1 cellular context compared by ENCODE assay signal in the genomic region with DNA sequence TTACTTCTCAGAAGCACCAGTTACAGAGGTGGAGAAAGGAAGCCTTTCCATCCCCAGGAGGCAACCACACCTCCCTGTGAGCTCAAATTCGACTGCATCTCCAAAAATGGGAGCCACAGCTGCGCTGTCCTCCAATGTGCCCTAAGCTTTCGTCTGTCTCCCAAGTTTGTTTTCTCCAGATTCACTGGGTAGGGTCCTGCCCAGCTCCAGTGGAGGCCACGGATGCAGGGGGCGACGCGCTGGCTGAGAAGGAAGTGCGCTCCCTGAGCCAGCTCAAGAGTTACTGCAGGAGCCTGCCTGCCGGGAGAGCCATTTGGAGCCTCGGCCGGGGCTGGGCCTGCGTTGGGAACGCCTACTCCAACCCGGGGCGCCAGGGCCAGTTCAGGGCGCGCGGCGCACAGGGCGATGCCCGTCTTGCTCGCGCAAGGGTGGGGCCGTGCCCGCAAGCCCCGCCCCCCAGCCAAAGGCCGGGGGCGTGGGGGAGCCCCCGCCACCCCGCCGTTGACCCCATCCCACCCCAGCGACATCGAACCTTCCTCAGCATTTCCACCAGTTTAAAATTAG.
TF ChIP-seq lines count a peak whose summit lies in the region.

No MANE protein-coding gene starts in this region.

TF ChIP-seq in HepG2, 621 proteins besides CTCF, POLR2A, EP300 and RAD21 (continued from another document and continues in another):
- TF ChIP-seq ZNF747 (CRISPR knock-in tag; IDR thresholded peaks at IDR 0.05; ENCODE audit: borderline replicate concordance) (peak; percentile 85; the same call in 1 of the 2 replicates), MYNN (CRISPR knock-in tag; IDR thresholded peaks at IDR 0.05; ENCODE audit: low read depth) (no peak), ZNF564 (CRISPR knock-in tag; IDR thresholded peaks at IDR 0.05) (peak; percentile 67; the same call in 1 of the 2 replicates), MLLT10 (CRISPR knock-in tag; IDR thresholded peaks at IDR 0.05) (no peak), ZNF570 (CRISPR knock-in tag; IDR thresholded peaks at IDR 0.05; ENCODE audit: borderline replicate concordance) (no peak), RFX5 (IDR thresholded peaks at IDR 0.05; ENCODE audit: low read depth, low read length) (no peak), TEAD3 (CRISPR knock-in tag; optimal IDR thresholded peaks at IDR 0.05; ENCODE audit: borderline replicate concordance) (peak; percentile 43), ZNF746 (CRISPR knock-in tag; IDR thresholded peaks at IDR 0.05) (no peak), SRSF4 (IDR thresholded peaks at IDR 0.05; ENCODE audit: low read depth, low read length, poor library complexity, severe bottlenecking) (no peak), SMYD3 (CRISPR knock-in tag; IDR thresholded peaks at IDR 0.05) (no peak), ZNF225 (CRISPR knock-in tag; IDR thresholded peaks at IDR 0.05) (no peak; the same call in 1 of the 2 replicates), HNF4A (CRISPR knock-in tag; IDR thresholded peaks at IDR 0.05) (no peak; the same call in 1 of the 2 replicates), CBFB (CRISPR knock-in tag; IDR thresholded peaks at IDR 0.05) (no peak), JUNB (CRISPR knock-in tag; IDR thresholded peaks at IDR 0.05; ENCODE audit: borderline replicate concordance) (no peak), ZNF674 (CRISPR knock-in tag; IDR thresholded peaks at IDR 0.05; ENCODE audit: low read depth) (no peak), HNRNPK (IDR thresholded peaks at IDR 0.05; ENCODE audit: low read depth, low read length, poor library complexity, severe bottlenecking) (peak; percentile 69), ZNF598 (CRISPR knock-in tag; IDR thresholded peaks at IDR 0.05; ENCODE audit: borderline replicate concordance) (peak; percentile 97), KDM4B (CRISPR knock-in tag; IDR thresholded peaks at IDR 0.05) (peak; percentile 95), ZNF382 (CRISPR knock-in tag; IDR thresholded peaks at IDR 0.05; ENCODE audit: borderline replicate concordance) (no peak), FOXJ3 (CRISPR knock-in tag; IDR thresholded peaks at IDR 0.05; ENCODE audit: borderline replicate concordance) (no peak)
- TF ChIP-seq, protein P1, sequence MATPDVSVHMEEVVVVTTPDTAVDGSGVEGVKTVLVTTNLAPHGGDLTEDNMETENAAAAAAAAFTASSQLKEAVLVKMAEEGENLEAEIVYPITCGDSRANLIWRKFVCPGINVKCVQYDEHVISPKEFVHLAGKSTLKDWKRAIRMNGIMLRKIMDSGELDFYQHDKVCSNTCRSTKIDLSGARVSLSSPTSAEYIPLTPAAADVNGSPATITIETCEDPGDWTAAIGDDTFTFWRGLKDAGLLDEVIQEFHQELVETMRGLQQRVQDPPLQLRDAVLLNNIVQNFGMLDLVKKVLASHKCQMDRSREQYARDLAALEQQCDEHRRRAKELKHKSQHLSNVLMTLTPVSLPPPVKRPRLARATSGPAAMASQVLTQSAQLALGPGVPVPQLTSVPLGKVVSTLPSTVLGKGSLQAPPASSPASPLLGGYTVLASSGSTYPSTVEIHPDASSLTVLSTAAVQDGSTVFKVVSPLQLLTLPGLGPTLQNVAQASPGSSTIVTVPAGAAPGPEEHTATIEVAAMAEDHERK (CRISPR knock-in tag; IDR thresholded peaks at IDR 0.05; ENCODE audit: low read depth) = no peak
- TF ChIP-seq, protein P2, sequence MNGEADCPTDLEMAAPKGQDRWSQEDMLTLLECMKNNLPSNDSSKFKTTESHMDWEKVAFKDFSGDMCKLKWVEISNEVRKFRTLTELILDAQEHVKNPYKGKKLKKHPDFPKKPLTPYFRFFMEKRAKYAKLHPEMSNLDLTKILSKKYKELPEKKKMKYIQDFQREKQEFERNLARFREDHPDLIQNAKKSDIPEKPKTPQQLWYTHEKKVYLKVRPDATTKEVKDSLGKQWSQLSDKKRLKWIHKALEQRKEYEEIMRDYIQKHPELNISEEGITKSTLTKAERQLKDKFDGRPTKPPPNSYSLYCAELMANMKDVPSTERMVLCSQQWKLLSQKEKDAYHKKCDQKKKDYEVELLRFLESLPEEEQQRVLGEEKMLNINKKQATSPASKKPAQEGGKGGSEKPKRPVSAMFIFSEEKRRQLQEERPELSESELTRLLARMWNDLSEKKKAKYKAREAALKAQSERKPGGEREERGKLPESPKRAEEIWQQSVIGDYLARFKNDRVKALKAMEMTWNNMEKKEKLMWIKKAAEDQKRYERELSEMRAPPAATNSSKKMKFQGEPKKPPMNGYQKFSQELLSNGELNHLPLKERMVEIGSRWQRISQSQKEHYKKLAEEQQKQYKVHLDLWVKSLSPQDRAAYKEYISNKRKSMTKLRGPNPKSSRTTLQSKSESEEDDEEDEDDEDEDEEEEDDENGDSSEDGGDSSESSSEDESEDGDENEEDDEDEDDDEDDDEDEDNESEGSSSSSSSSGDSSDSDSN (CRISPR knock-in tag; IDR thresholded peaks at IDR 0.05) = peak; percentile 93
- TF ChIP-seq, protein P3, sequence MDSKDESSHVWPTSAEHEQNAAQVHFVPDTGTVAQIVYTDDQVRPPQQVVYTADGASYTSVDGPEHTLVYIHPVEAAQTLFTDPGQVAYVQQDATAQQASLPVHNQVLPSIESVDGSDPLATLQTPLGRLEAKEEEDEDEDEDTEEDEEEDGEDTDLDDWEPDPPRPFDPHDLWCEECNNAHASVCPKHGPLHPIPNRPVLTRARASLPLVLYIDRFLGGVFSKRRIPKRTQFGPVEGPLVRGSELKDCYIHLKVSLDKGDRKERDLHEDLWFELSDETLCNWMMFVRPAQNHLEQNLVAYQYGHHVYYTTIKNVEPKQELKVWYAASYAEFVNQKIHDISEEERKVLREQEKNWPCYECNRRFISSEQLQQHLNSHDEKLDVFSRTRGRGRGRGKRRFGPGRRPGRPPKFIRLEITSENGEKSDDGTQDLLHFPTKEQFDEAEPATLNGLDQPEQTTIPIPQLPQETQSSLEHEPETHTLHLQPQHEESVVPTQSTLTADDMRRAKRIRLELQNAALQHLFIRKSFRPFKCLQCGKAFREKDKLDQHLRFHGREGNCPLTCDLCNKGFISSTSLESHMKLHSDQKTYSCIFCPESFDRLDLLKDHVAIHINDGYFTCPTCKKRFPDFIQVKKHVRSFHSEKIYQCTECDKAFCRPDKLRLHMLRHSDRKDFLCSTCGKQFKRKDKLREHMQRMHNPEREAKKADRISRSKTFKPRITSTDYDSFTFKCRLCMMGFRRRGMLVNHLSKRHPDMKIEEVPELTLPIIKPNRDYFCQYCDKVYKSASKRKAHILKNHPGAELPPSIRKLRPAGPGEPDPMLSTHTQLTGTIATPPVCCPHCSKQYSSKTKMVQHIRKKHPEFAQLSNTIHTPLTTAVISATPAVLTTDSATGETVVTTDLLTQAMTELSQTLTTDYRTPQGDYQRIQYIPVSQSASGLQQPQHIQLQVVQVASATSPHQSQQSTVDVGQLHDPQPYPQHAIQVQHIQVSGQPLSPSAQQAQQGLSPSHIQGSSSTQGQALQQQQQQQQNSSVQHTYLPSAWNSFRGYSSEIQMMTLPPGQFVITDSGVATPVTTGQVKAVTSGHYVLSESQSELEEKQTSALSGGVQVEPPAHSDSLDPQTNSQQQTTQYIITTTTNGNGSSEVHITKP (CRISPR knock-in tag; IDR thresholded peaks at IDR 0.05; ENCODE audit: low read depth) = no peak
- TF ChIP-seq, protein P4, sequence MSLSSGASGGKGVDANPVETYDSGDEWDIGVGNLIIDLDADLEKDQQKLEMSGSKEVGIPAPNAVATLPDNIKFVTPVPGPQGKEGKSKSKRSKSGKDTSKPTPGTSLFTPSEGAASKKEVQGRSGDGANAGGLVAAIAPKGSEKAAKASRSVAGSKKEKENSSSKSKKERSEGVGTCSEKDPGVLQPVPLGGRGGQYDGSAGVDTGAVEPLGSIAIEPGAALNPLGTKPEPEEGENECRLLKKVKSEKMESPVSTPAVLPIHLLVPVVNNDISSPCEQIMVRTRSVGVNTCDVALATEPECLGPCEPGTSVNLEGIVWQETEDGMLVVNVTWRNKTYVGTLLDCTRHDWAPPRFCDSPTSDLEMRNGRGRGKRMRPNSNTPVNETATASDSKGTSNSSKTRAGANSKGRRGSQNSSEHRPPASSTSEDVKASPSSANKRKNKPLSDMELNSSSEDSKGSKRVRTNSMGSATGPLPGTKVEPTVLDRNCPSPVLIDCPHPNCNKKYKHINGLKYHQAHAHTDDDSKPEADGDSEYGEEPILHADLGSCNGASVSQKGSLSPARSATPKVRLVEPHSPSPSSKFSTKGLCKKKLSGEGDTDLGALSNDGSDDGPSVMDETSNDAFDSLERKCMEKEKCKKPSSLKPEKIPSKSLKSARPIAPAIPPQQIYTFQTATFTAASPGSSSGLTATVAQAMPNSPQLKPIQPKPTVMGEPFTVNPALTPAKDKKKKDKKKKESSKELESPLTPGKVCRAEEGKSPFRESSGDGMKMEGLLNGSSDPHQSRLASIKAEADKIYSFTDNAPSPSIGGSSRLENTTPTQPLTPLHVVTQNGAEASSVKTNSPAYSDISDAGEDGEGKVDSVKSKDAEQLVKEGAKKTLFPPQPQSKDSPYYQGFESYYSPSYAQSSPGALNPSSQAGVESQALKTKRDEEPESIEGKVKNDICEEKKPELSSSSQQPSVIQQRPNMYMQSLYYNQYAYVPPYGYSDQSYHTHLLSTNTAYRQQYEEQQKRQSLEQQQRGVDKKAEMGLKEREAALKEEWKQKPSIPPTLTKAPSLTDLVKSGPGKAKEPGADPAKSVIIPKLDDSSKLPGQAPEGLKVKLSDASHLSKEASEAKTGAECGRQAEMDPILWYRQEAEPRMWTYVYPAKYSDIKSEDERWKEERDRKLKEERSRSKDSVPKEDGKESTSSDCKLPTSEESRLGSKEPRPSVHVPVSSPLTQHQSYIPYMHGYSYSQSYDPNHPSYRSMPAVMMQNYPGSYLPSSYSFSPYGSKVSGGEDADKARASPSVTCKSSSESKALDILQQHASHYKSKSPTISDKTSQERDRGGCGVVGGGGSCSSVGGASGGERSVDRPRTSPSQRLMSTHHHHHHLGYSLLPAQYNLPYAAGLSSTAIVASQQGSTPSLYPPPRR (CRISPR knock-in tag; IDR thresholded peaks at IDR 0.05; ENCODE audit: borderline replicate concordance) = peak; percentile 70
- TF ChIP-seq, protein P5, sequence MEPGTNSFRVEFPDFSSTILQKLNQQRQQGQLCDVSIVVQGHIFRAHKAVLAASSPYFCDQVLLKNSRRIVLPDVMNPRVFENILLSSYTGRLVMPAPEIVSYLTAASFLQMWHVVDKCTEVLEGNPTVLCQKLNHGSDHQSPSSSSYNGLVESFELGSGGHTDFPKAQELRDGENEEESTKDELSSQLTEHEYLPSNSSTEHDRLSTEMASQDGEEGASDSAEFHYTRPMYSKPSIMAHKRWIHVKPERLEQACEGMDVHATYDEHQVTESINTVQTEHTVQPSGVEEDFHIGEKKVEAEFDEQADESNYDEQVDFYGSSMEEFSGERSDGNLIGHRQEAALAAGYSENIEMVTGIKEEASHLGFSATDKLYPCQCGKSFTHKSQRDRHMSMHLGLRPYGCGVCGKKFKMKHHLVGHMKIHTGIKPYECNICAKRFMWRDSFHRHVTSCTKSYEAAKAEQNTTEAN (CRISPR knock-in tag; conservative IDR thresholded peaks at IDR 0.05) = peak; percentile 79
- TF ChIP-seq, protein P6, sequence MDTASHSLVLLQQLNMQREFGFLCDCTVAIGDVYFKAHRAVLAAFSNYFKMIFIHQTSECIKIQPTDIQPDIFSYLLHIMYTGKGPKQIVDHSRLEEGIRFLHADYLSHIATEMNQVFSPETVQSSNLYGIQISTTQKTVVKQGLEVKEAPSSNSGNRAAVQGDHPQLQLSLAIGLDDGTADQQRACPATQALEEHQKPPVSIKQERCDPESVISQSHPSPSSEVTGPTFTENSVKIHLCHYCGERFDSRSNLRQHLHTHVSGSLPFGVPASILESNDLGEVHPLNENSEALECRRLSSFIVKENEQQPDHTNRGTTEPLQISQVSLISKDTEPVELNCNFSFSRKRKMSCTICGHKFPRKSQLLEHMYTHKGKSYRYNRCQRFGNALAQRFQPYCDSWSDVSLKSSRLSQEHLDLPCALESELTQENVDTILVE (CRISPR knock-in tag; IDR thresholded peaks at IDR 0.05) = no peak
- TF ChIP-seq, protein P7, sequence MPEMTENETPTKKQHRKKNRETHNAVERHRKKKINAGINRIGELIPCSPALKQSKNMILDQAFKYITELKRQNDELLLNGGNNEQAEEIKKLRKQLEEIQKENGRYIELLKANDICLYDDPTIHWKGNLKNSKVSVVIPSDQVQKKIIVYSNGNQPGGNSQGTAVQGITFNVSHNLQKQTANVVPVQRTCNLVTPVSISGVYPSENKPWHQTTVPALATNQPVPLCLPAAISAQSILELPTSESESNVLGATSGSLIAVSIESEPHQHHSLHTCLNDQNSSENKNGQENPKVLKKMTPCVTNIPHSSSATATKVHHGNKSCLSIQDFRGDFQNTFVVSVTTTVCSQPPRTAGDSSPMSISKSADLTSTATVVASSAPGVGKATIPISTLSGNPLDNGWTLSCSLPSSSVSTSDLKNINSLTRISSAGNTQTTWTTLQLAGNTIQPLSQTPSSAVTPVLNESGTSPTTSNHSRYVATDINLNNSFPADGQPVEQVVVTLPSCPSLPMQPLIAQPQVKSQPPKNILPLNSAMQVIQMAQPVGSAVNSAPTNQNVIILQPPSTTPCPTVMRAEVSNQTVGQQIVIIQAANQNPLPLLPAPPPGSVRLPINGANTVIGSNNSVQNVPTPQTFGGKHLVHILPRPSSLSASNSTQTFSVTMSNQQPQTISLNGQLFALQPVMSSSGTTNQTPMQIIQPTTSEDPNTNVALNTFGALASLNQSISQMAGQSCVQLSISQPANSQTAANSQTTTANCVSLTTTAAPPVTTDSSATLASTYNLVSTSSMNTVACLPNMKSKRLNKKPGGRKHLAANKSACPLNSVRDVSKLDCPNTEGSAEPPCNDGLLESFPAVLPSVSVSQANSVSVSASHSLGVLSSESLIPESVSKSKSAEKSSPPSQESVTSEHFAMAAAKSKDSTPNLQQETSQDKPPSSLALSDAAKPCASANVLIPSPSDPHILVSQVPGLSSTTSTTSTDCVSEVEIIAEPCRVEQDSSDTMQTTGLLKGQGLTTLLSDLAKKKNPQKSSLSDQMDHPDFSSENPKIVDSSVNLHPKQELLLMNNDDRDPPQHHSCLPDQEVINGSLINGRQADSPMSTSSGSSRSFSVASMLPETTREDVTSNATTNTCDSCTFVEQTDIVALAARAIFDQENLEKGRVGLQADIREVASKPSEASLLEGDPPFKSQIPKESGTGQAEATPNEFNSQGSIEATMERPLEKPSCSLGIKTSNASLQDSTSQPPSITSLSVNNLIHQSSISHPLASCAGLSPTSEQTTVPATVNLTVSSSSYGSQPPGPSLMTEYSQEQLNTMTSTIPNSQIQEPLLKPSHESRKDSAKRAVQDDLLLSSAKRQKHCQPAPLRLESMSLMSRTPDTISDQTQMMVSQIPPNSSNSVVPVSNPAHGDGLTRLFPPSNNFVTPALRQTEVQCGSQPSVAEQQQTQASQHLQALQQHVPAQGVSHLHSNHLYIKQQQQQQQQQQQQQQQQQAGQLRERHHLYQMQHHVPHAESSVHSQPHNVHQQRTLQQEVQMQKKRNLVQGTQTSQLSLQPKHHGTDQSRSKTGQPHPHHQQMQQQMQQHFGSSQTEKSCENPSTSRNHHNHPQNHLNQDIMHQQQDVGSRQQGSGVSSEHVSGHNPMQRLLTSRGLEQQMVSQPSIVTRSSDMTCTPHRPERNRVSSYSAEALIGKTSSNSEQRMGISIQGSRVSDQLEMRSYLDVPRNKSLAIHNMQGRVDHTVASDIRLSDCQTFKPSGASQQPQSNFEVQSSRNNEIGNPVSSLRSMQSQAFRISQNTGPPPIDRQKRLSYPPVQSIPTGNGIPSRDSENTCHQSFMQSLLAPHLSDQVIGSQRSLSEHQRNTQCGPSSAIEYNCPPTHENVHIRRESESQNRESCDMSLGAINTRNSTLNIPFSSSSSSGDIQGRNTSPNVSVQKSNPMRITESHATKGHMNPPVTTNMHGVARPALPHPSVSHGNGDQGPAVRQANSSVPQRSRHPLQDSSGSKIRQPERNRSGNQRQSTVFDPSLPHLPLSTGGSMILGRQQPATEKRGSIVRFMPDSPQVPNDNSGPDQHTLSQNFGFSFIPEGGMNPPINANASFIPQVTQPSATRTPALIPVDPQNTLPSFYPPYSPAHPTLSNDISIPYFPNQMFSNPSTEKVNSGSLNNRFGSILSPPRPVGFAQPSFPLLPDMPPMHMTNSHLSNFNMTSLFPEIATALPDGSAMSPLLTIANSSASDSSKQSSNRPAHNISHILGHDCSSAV (CRISPR knock-in tag; IDR thresholded peaks at IDR 0.05; ENCODE audit: borderline replicate concordance) = no peak; the same call in 1 of the 2 replicates
